Comparison of ENCODE assay signal across 25 cellular contexts in the genomic region with DNA sequence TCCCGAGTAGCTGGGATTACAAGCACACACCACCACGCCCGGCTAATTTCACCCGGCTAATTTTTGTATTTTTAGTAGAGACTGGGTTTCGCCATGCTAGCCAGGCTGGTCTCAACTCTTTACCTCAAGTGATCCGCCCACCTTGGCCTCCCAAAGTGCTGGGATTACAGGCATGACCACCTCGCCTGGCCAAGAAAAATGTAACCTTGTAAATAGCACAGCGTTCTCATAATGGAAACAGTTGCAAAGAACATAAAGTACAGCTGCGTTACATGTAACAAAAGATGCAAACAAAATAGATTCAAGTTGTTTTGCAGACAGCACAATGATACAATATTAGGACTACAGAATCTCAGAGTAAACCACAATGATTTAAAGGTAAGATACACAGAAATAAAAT. TPM values are rescaled to one million over a fixed set of nuclear protein-coding genes. Genes with fewer than 3 reads are reported as not detected.
"Had no signal": no experiment of that assay in that cellular context is flagged by ENCODE, and none has a peak within 500 bp of the region (broad histone marks: within the 10 kb centered on the region; RNA-seq: fewer than 3 reads in every experiment).

No MANE protein-coding gene starts in this region.

- H3K27ac Mint-ChIP-seq: activated CD4-positive, alpha-beta T cell treated with anti-CD3 and anti-CD28 coated beads, Interleukin-2, amount 10 ng/mL, durations not matched to agents 7 days and 5 days; activated CD8-positive, alpha-beta T cell treated with anti-CD3 and anti-CD28 coated beads, Interleukin-2, amount 10 ng/mL, durations not matched to agents 7 days and 5 days; activated naive CD8-positive, alpha-beta T cell treated with anti-CD3 and anti-CD28 coated beads, Interleukin-2, amount 10 ng/mL, durations not matched to agents 7 days and 5 days had no signal

- H3K27me3 Mint-ChIP-seq: activated CD4-positive, alpha-beta T cell treated with anti-CD3 and anti-CD28 coated beads, Interleukin-2, amount 10 ng/mL, durations not matched to agents 7 days and 5 days; activated naive CD8-positive, alpha-beta T cell treated with anti-CD3 and anti-CD28 coated beads, Interleukin-2, amount 10 ng/mL, durations not matched to agents 7 days and 5 days; effector memory CD8-positive, alpha-beta T cell; stimulated activated naive B cell treated with anti-CD40 and anti-IgM and Interleukin-4, amounts not matched to agents 10 μg/mL and 1 μg/mL and 100 μg/mL, for 72 hours had no signal

- H3K27ac ChIP-seq: colonic mucosa, dorsolateral prefrontal cortex, left ventricle myocardium inferior, SJSA1, upper lobe of left lung had no signal

- H3K36me3 ChIP-seq: colonic mucosa had no signal

- DNase-seq: activated CD4-positive, alpha-beta T cell treated with anti-CD3 and anti-CD28 coated beads, Interleukin-2, amount 10 ng/mL, durations not matched to agents 7 days and 5 days; activated CD8-positive, alpha-beta T cell treated with anti-CD3 and anti-CD28 coated beads, Interleukin-2, amount 10 ng/mL, durations not matched to agents 7 days and 5 days; activated effector memory CD4-positive, alpha-beta T cell treated with Interleukin-2 at 50 U/mL for 16 hours; activated naive CD8-positive, alpha-beta T cell treated with anti-CD3 and anti-CD28 coated beads, Interleukin-2, amount 10 ng/mL, durations not matched to agents 7 days and 5 days; activated T-cell treated with anti-CD3 and anti-CD28 coated beads, Interleukin-2, amount 50 U/mL, for 4 hours; amniotic stem cell; colonic mucosa; dorsolateral prefrontal cortex; effector memory CD8-positive, alpha-beta T cell; foreskin melanocyte; hippocampal formation; kidney glomerular epithelial cell; left ventricle myocardium inferior; mammary epithelial cell; occipital lobe; small intestine; stimulated activated CD4-positive, alpha-beta T cell treated with anti-CD3 and anti-CD28 coated beads, Interleukin-2, amount 100 ng/mL, for 24 hours; stimulated activated naive B cell treated with anti-CD40 and anti-IgM and Interleukin-4, amounts not matched to agents 10 μg/mL and 1 μg/mL and 100 μg/mL, for 72 hours; upper lobe of left lung had no signal

- H3K4me3 Mint-ChIP-seq: activated CD4-positive, alpha-beta T cell treated with anti-CD3 and anti-CD28 coated beads, Interleukin-2, amount 10 ng/mL, durations not matched to agents 7 days and 5 days; activated CD8-positive, alpha-beta T cell treated with anti-CD3 and anti-CD28 coated beads, Interleukin-2, amount 10 ng/mL, durations not matched to agents 7 days and 5 days; activated naive CD8-positive, alpha-beta T cell treated with anti-CD3 and anti-CD28 coated beads, Interleukin-2, amount 10 ng/mL, durations not matched to agents 7 days and 5 days; activated T-cell treated with anti-CD3 and anti-CD28 coated beads, Interleukin-2, amount 50 U/mL, for 4 hours; effector memory CD8-positive, alpha-beta T cell; stimulated activated naive B cell treated with anti-CD40 and anti-IgM and Interleukin-4, amounts not matched to agents 10 μg/mL and 1 μg/mL and 100 μg/mL, for 72 hours had no signal

- H3K4me1 ChIP-seq: colonic mucosa had no signal

- H3K27me3 ChIP-seq: colonic mucosa, dorsolateral prefrontal cortex, SJSA1, upper lobe of left lung had no signal

- H3K9me3 Mint-ChIP-seq: activated CD4-positive, alpha-beta T cell treated with anti-CD3 and anti-CD28 coated beads, Interleukin-2, amount 10 ng/mL, durations not matched to agents 7 days and 5 days; activated naive CD8-positive, alpha-beta T cell treated with anti-CD3 and anti-CD28 coated beads, Interleukin-2, amount 10 ng/mL, durations not matched to agents 7 days and 5 days; activated T-cell treated with anti-CD3 and anti-CD28 coated beads, Interleukin-2, amount 50 U/mL, for 4 hours; effector memory CD8-positive, alpha-beta T cell; stimulated activated naive B cell treated with anti-CD40 and anti-IgM and Interleukin-4, amounts not matched to agents 10 μg/mL and 1 μg/mL and 100 μg/mL, for 72 hours had no signal

- H3K9me3 ChIP-seq: colonic mucosa, left ventricle myocardium inferior, SJSA1, upper lobe of left lung had no signal

- ATAC-seq: activated CD8-positive, alpha-beta T cell treated with anti-CD3 and anti-CD28 coated beads, Interleukin-2, amount 10 ng/mL, durations not matched to agents 7 days and 5 days; activated T-cell treated with anti-CD3 and anti-CD28 coated beads, Interleukin-2, amount 50 U/mL, for 4 hours; effector memory CD8-positive, alpha-beta T cell; esophagus mucosa; sciatic nerve; stimulated activated naive B cell treated with anti-CD40 and anti-IgM and Interleukin-4, amounts not matched to agents 10 μg/mL and 1 μg/mL and 100 μg/mL, for 72 hours had no signal

- H3K4me3 ChIP-seq: colonic mucosa, dorsolateral prefrontal cortex, left ventricle myocardium inferior, SJSA1, upper lobe of left lung had no signal

RNA-seq across cellular contexts. Expression of a gene that starts 14.6 kb away (rescaled TPM):
- total RNA-seq: activated CD4-positive, alpha-beta T cell treated with anti-CD3 and anti-CD28 coated beads, Interleukin-2, amount 10 ng/mL, durations not matched to agents 7 days and 5 days; activated CD8-positive, alpha-beta T cell treated with anti-CD3 and anti-CD28 coated beads, Interleukin-2, amount 10 ng/mL, durations not matched to agents 7 days and 5 days; activated naive CD8-positive, alpha-beta T cell treated with anti-CD3 and anti-CD28 coated beads, Interleukin-2, amount 10 ng/mL, durations not matched to agents 7 days and 5 days; activated T-cell treated with anti-CD3 and anti-CD28 coated beads, Interleukin-2, amount 50 U/mL, for 4 hours; endothelial cell of umbilical vein; left ventricle myocardium inferior; mammary epithelial cell; SJSA1; T-helper 1 cell treated with Interleukin-12 subunit alpha and Interleukin-12 subunit beta and Interleukin-4 antibody, amounts not matched to agents 30 ng/mL and 1 ng/mL, for 36 hours had no signal
- polyA plus RNA-seq: endothelial cell of umbilical vein, mammary epithelial cell, neural cell had no signal
